In the genomic region with DNA sequence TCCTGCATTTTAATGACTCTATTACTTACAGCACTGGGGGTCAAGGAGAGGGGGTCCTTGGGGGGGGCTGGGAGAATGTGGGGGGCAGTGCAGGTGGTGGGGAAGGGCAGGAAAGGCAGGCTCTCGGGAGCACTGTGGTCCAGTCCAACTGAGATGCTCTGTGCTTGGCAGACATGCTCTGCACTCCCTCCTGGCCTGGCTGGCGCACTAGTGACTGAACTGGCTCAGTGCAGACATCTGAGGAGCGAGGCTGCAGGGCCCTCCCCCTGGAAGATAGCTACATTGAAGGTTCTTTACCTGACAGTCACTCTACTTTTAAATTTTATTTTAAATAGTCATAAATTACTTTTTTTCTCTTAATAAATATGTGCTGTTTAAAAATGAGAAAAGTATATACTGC, we compare ENCODE assay signal across 12 cellular contexts.
DNase-seq lines count a peak whose midpoint lies in the region; ATAC-seq and TF ChIP-seq lines count a peak whose summit lies in the region.
"Had no signal": no experiment of that assay in that cellular context is flagged by ENCODE, and none has a peak within 500 bp of the region (broad histone marks: within the 10 kb centered on the region; RNA-seq: fewer than 3 reads in every experiment).

No MANE protein-coding gene starts in this region.

- no peak overlapping the region for H2BK120ac ChIP-seq in neuronal stem cell (ENCODE audit: low read depth, low read length)

- no peak overlapping the region for H3K9ac ChIP-seq in SK-N-SH
- peak overlapping the region; percentile 26 for H3K9ac ChIP-seq in neuronal stem cell (ENCODE audit: low read depth, low read length, poor library complexity)

- peaks cover 0 to 10% of the 10 kb centered on the region in 2 experiments; a peak in 2 of 4 replicates for H3K4me1 ChIP-seq in SK-N-SH (ENCODE audit: control insufficient read depth in 1 of 2, insufficient read depth in 2 of 2, low read depth in 1 of 2, low read length in 1 of 2)
- H3K4me1 ChIP-seq in neuronal stem cell (ENCODE audit: control insufficient read depth in 2 of 2, insufficient read depth in 1 of 2, low read depth in 1 of 2, low read length in 2 of 2): peaks cover 0 to 1% of the 10 kb centered on the region in 2 donors
- no peaks in the 10 kb centered on the region for H3K4me1 ChIP-seq in uterus

- POLR2A ChIA-PET in SK-N-SH (lab: Yijun Ruan, JAX): no interaction called here

- TF ChIP-seq CTCF in SK-N-SH (IDR thresholded peaks at IDR 0.05) (no peak), uterus (IDR thresholded peaks at IDR 0.05) (no peak)

- H4K20me1 ChIP-seq in SK-N-SH (ENCODE audit: insufficient read depth): no peaks in the 10 kb centered on the region

- H3K9me3 ChIP-seq in SK-N-SH (no peaks in the 10 kb centered on the region), neuronal stem cell (replicated peaks in 1 of 2; ENCODE audit: control insufficient read depth in 2 of 2, insufficient read depth in 1 of 2, low read depth in 1 of 2, low read length in 2 of 2) (no peaks in the 10 kb centered on the region), uterus (no peaks in the 10 kb centered on the region)
- H3K9me3 ChIP-seq: BLaER1 treated with 17β-estradiol and CSF1 and Interleukin-3, amounts not matched to agents 10 nM and 100 nM had no signal

- H3K4ac ChIP-seq in neuronal stem cell (ENCODE audit: low read length): no peak overlapping the region

- no peak overlapping the region for H3K14ac ChIP-seq in neuronal stem cell (ENCODE audit: low read length)

- TF ChIP-seq EP300 in SK-N-SH (IDR thresholded peaks at IDR 0.05; ENCODE audit: borderline replicate concordance in 1 of 2, low read depth in 1 of 2, low read length in 1 of 2): no peak

- TF ChIP-seq RAD21 in SK-N-SH (IDR thresholded peaks at IDR 0.05; ENCODE audit: low read length): no peak

- H3K23ac ChIP-seq in neuronal stem cell (ENCODE audit: low read depth, low read length, poor library complexity): no peak overlapping the region

- H2BK15ac ChIP-seq in neuronal stem cell (ENCODE audit: low read length): peak overlapping the region; percentile 20

- peak overlapping the region in 1 of 2 experiments; percentile 25; a peak in 1 of 4 replicates for H3K27ac ChIP-seq in SK-N-SH (ENCODE audit: low read depth in 2 of 2, low read length in 1 of 2)
- H3K27ac ChIP-seq in neuronal stem cell (replicated peaks; ENCODE audit: low read length): no peak overlapping the region
- peak overlapping the region; percentile 54 to 65 for H3K27ac ChIP-seq in uterus
- H3K27ac ChIP-seq: BLaER1 treated with 17β-estradiol and CSF1 and Interleukin-3, amounts not matched to agents 10 nM and 100 nM had no signal

- no peak overlapping the region for H3K4me3 ChIP-seq in SK-N-SH (ENCODE audit: low read depth in 2 of 2, low read length in 1 of 2)
- no peak overlapping the region for H3K4me3 ChIP-seq in neuronal stem cell (ENCODE audit: low read length in 2 of 2)
- no peak overlapping the region for H3K4me3 ChIP-seq in uterus
- H3K4me3 ChIP-seq: BLaER1 treated with 17β-estradiol and CSF1 and Interleukin-3, amounts not matched to agents 10 nM and 100 nM; coronary artery had no signal

- intact Hi-C loops in uterus (cut with DNase I; ENCODE audit: low total_unique reads): loop anchor here (5.0 kb wide), 1 partner anchor 258 kb away; the partner anchor contains the start of gene SH3PXD2A

- H3K79me2 ChIP-seq in SK-N-SH (ENCODE audit: insufficient read depth): no peaks in the 10 kb centered on the region

- TF ChIP-seq POLR2A in uterus (IDR thresholded peaks at IDR 0.05): no peak

- no peak overlapping the region for H4K91ac ChIP-seq in neuronal stem cell (ENCODE audit: low read depth, low read length, poor library complexity)

- H3K27me3 ChIP-seq in SK-N-SH (ENCODE audit: insufficient read depth) (no peaks in the 10 kb centered on the region), neuronal stem cell (ENCODE audit: control insufficient read depth in 3 of 3, insufficient read depth in 3 of 3, low read depth in 1 of 3, low read length in 3 of 3) (no peaks in the 10 kb centered on the region), uterus (no peaks in the 10 kb centered on the region)
- H3K27me3 ChIP-seq: BLaER1 treated with 17β-estradiol and CSF1 and Interleukin-3, amounts not matched to agents 10 nM and 100 nM had no signal

- peak; percentile 50 for ATAC-seq in SK-N-SH treated with all-trans-retinoic acid at 6 μM for 48 hours
- ATAC-seq in HG03108 (IDR thresholded peaks at IDR 0.05; ENCODE audit: unreplicated experiment): no peak

- CTCF ChIA-PET in SK-N-SH (lab: Yijun Ruan, JAX): interaction anchor here (0.6 to 9.0 kb wide), 26 partner anchors 10 to 287 kb away, joined by 3 to 129 read pairs (median 4); partner anchors contain the start of gene CALHM1

- H3K36me3 ChIP-seq in SK-N-SH (replicated peaks in 1 of 2; ENCODE audit: control insufficient read depth in 1 of 2, insufficient read depth in 2 of 2, low read length in 1 of 2) (no peaks in the 10 kb centered on the region), neuronal stem cell (replicated peaks in 1 of 2; ENCODE audit: control insufficient read depth in 2 of 2, insufficient read depth in 2 of 2, low read length in 2 of 2) (peaks cover 5 to 13% of the 10 kb centered on the region in 2 donors), uterus (no peaks in the 10 kb centered on the region)

- peaks cover 1% of the 10 kb centered on the region for H3K79me1 ChIP-seq in neuronal stem cell (ENCODE audit: low read depth, low read length)

- no peaks in the 10 kb centered on the region for H3F3A ChIP-seq in SK-N-SH (replicated peaks; ENCODE audit: insufficient read depth)

- DNase-seq in SK-N-SH (no peak), cerebellar cortex (ENCODE audit: low spot score) (peak; percentile 70), neuronal stem cell (ENCODE audit: low spot score) (no peak), uterus (peak in 1 of 2 donors; percentile 19), NCI-H1105 (lab: John Stamatoyannopoulos, UW) (no peak), D341Med (ENCODE audit: low spot score) (no peak)
- DNase-seq: NCI-H524 treated with DMSO at 0.1 percent for 48 hours; stimulated activated CD4-positive, alpha-beta T cell treated with anti-CD3 and anti-CD28 coated beads, Interleukin-4, amount 100 ng/mL, for 4 hours had no signal

- WGBS in SK-N-SH (ENCODE audit: low lambda C conversion rate): 79% methylated on average over 3 of the region's 3 CpGs
- no CpG with 5 or more reads among the region's 3 CpGs for WGBS in neuronal stem cell (ENCODE audit: extremely low coverage in 2 of 2, insufficient read length in 2 of 2, insufficient replicate concordance in 1 of 2), 2 donors

- no peak overlapping the region for H2BK12ac ChIP-seq in neuronal stem cell (ENCODE audit: low read length)

- no peaks in the 10 kb centered on the region for H3K9me2 ChIP-seq in SK-N-SH

- no peak overlapping the region for H2BK5ac ChIP-seq in neuronal stem cell (ENCODE audit: low read length)

- H2AFZ ChIP-seq in SK-N-SH (ENCODE audit: low read depth) (no peak overlapping the region), neuronal stem cell (ENCODE audit: low read length) (peak overlapping the region; percentile 2)

- H4K8ac ChIP-seq in neuronal stem cell (ENCODE audit: low read depth, low read length): no peak overlapping the region

- H3K18ac ChIP-seq in neuronal stem cell (ENCODE audit: low read length): peak overlapping the region; percentile 33

- H2AK5ac ChIP-seq in neuronal stem cell (ENCODE audit: low read depth, low read length): no peak overlapping the region

- H3K4me2 ChIP-seq in SK-N-SH (no peak overlapping the region), neuronal stem cell (ENCODE audit: insufficient read depth, low read length, poor library complexity, severe bottlenecking) (no peak overlapping the region)
- H3K4me2 ChIP-seq: BLaER1 treated with 17β-estradiol and CSF1 and Interleukin-3, amounts not matched to agents 10 nM and 100 nM had no signal

TF ChIP-seq in SK-N-SH treated with all-trans-retinoic acid at 6 μM for 48 hours, 23 proteins besides CTCF, POLR2A, EP300 and RAD21 (continues in another document):
- TF ChIP-seq ISL1 (CRISPR knock-in tag; IDR thresholded peaks at IDR 0.05) (no peak), PATZ1 (CRISPR knock-in tag; IDR thresholded peaks at IDR 0.05; ENCODE audit: borderline replicate concordance) (no peak), PPARA (CRISPR knock-in tag; IDR thresholded peaks at IDR 0.05; ENCODE audit: borderline replicate concordance) (no peak), ZNF70 (CRISPR knock-in tag; IDR thresholded peaks at IDR 0.05) (no peak)

TF ChIP-seq in SK-N-SH, 30 proteins besides CTCF, POLR2A, EP300 and RAD21 (continues in another document):
- TF ChIP-seq MAX (IDR thresholded peaks at IDR 0.05; ENCODE audit: low read depth) (no peak), RFX5 (IDR thresholded peaks at IDR 0.05; ENCODE audit: low read length) (no peak), FOSL2 (IDR thresholded peaks at IDR 0.05; ENCODE audit: borderline replicate concordance, low read depth) (no peak), SMC3 (IDR thresholded peaks at IDR 0.05; ENCODE audit: low read depth, low read length) (no peak), GABPA (IDR thresholded peaks at IDR 0.05; ENCODE audit: low read depth) (no peak), CHD2 (IDR thresholded peaks at IDR 0.05; ENCODE audit: low read length, partially characterized antibody) (no peak), GATA2 (CRISPR knock-in tag; IDR thresholded peaks at IDR 0.05) (no peak), YY1 (IDR thresholded peaks at IDR 0.05; ENCODE audit: low read depth) (no peak)
- TF ChIP-seq, protein P1, sequence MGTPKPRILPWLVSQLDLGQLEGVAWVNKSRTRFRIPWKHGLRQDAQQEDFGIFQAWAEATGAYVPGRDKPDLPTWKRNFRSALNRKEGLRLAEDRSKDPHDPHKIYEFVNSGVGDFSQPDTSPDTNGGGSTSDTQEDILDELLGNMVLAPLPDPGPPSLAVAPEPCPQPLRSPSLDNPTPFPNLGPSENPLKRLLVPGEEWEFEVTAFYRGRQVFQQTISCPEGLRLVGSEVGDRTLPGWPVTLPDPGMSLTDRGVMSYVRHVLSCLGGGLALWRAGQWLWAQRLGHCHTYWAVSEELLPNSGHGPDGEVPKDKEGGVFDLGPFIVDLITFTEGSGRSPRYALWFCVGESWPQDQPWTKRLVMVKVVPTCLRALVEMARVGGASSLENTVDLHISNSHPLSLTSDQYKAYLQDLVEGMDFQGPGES (IDR thresholded peaks at IDR 0.05; ENCODE audit: low read depth, low read length): no peak
